14 cellular contexts compared by ENCODE assay signal in the genomic region with DNA sequence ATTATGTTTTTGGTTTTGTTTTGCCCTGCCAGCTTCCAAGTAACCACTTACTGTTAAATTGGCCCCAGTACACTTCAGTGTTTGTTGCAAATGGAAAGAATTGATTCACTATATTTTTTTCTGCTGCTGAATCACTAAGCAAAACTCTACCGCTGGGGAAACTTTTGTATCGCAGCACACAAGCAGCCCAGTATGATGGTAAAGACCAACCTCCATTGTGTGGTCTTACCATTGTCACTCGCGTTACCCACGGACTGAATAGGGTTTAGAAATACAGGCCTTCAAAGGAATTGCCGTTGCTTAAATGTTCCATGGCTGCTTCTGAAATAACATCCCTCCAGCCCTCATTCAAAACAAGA. TPM values are rescaled to one million over a fixed set of nuclear protein-coding genes. Genes with fewer than 3 reads are reported as not detected.
A peak's percentile ranks its signal among the peaks of the same experiment; 100 is the strongest.
DNase-seq lines count a peak whose midpoint lies in the region; ATAC-seq and TF ChIP-seq lines count a peak whose summit lies in the region.
"Had no signal": no experiment of that assay in that cellular context is flagged by ENCODE, and none has a peak within 500 bp of the region (broad histone marks: within the 10 kb centered on the region; RNA-seq: fewer than 3 reads in every experiment).

No MANE protein-coding gene starts in this region.

- H3K36me3 ChIP-seq in H7 (replicated peaks; ENCODE audit: control insufficient read depth, insufficient read depth, low read length) (peaks cover 3% of the 10 kb centered on the region), osteoblast (ENCODE audit: insufficient read depth, low read length) (no peaks in the 10 kb centered on the region), upper lobe of left lung (peaks cover 0 to 16% (median 0%) of the 10 kb centered on the region in 4 donors), left ventricle myocardium inferior (no peaks in the 10 kb centered on the region)
- H3K36me3 ChIP-seq: tibial artery had no signal

- intact Hi-C loops in left ventricle myocardium inferior (cut with micrococcal nuclease): no loop called here

- TF ChIP-seq CTCF in AG10803 (conservative IDR thresholded peaks at IDR 0.05; ENCODE audit: low read length) (no peak), osteoblast (IDR thresholded peaks at IDR 0.05; ENCODE audit: extremely low read depth, low read depth, low read length) (no peak), upper lobe of left lung (IDR thresholded peaks at IDR 0.05) (no peak), left ventricle myocardium inferior (IDR thresholded peaks at IDR 0.05; ENCODE audit: borderline replicate concordance) (no peak)

- peak; percentile 70 for DNase-seq in AG10803 (ENCODE audit: low read depth)
- DNase-seq in H7: peak; percentile 4
- DNase-seq in osteoblast (ENCODE audit: insufficient read length, low spot score, missing footprints): no peak
- DNase-seq in NCI-H510A (lab: John Stamatoyannopoulos, UW): no peak
- DNase-seq in upper lobe of left lung: no peak
- DNase-seq in left ventricle myocardium inferior: no peak
- DNase-seq in activated effector memory CD4-positive, alpha-beta T cell treated with anti-CD3 and anti-CD28 coated beads, Interleukin-2, amount 50 U/mL, for 16 hours: no peak
- DNase-seq: activated CD8-positive, alpha-beta memory T cell treated with anti-CD3 and anti-CD28 coated beads for 24 hours; CD4-positive, alpha-beta T cell; central memory CD4-positive, alpha-beta T cell; NCI-H446; tibial artery had no signal

- H3K9me3 ChIP-seq in osteoblast (ENCODE audit: low read depth, low read length) (no peaks in the 10 kb centered on the region), upper lobe of left lung (no peaks in the 10 kb centered on the region), left ventricle myocardium inferior (replicated peaks) (no peaks in the 10 kb centered on the region)
- H3K9me3 ChIP-seq: tibial artery had no signal

- TF ChIP-seq EP300 in upper lobe of left lung (IDR thresholded peaks at IDR 0.05): no peak

- H3K27me3 ChIP-seq in H7 (ENCODE audit: control insufficient read depth, insufficient read depth, low read length) (no peaks in the 10 kb centered on the region), osteoblast (ENCODE audit: insufficient read depth, low read length) (no peaks in the 10 kb centered on the region), upper lobe of left lung (no peaks in the 10 kb centered on the region), left ventricle myocardium inferior (ENCODE audit: low read depth) (no peaks in the 10 kb centered on the region)
- H3K27me3 ChIP-seq: tibial artery had no signal

- H2AFZ ChIP-seq in osteoblast (ENCODE audit: low read length): peak overlapping the region; percentile 58

- no peak for ATAC-seq in upper lobe of left lung (ENCODE audit: low FRiP score in 2 of 2)
- ATAC-seq: HCT116 had no signal

- H3K79me2 ChIP-seq in osteoblast (ENCODE audit: insufficient read depth, low read length): no peaks in the 10 kb centered on the region

- H3K4me3 ChIP-seq in AG10803 (ENCODE audit: low read length) (no peak overlapping the region; the same call in 1 of the 2 replicates), H7 (ENCODE audit: insufficient read depth, low read depth, low read length) (no peak overlapping the region), osteoblast (ENCODE audit: insufficient read depth, low read length) (no peak overlapping the region), upper lobe of left lung (no peak overlapping the region), left ventricle myocardium inferior (no peak overlapping the region)
- H3K4me3 ChIP-seq: tibial artery had no signal

- peak overlapping the region; percentile 30 for H3K27ac ChIP-seq in cingulate gyrus (ENCODE audit: low read depth, low read length)
- H3K27ac ChIP-seq in osteoblast (ENCODE audit: low read depth, low read length): peak overlapping the region; percentile 50
- no peak overlapping the region for H3K27ac ChIP-seq in upper lobe of left lung
- no peak overlapping the region for H3K27ac ChIP-seq in left ventricle myocardium inferior (replicated peaks)

- TF ChIP-seq POLR2A in upper lobe of left lung (IDR thresholded peaks at IDR 0.05): no peak

- peak overlapping the region; percentile 41 for H3K4me2 ChIP-seq in osteoblast (ENCODE audit: insufficient read depth, low read length)

- peaks cover 3% of the 10 kb centered on the region for H3K4me1 ChIP-seq in osteoblast (ENCODE audit: insufficient read depth, low read length)
- H3K4me1 ChIP-seq in upper lobe of left lung: peaks cover 0 to 11% (median under 1%) of the 10 kb centered on the region in 4 donors
- H3K4me1 ChIP-seq in left ventricle myocardium inferior: peaks cover 27% of the 10 kb centered on the region

- WGBS in upper lobe of left lung, 2 donors: 71 to 76% methylated on average over 6 of the region's 6 CpGs

- no peaks in the 10 kb centered on the region for H4K20me1 ChIP-seq in osteoblast (ENCODE audit: insufficient read depth, low read length)

RNA-seq across cellular contexts. Expression of a gene that starts 7.9 kb away (rescaled TPM):
- total RNA-seq in H7 (2014; rRNA removed; shearing (Covaris generic)): 14.8 and 19.4 TPM in 2 replicates
- 37.7 and 40.2 TPM in 2 replicates for total RNA-seq in osteoblast
- total RNA-seq in upper lobe of left lung: 10 to 100 TPM; 31.2 to 77.5 (median 49.2) TPM
- total RNA-seq in left ventricle myocardium inferior: 8.4 TPM

Comparison
In these comparisons a context has a peak if more than half of its experiments do, and no peak if none do; other contexts are left out.
1. DNase-seq: peak in AG10803 (single experiment) and H7 (single experiment); none in osteoblast (single experiment), NCI-H510A (single experiment), upper lobe of left lung (0 of 2), left ventricle myocardium inferior (single experiment) and activated effector memory CD4-positive, alpha-beta T cell treated with anti-CD3 and anti-CD28 coated beads, Interleukin-2, amount 50 U/mL, for 16 hours (single experiment).
2. H3K27ac ChIP-seq: peak in cingulate gyrus (single experiment) and osteoblast (single experiment); none in upper lobe of left lung (0 of 4) and left ventricle myocardium inferior (single experiment).